In genomic region chr19:17331254-17331558, GRCh38 we compare ENCODE assay signal across 14 cellular contexts.
"Had no signal": no experiment of that assay in that cellular context is flagged by ENCODE, and none has a peak within 500 bp of the region (broad histone marks: within the 10 kb centered on the region; RNA-seq: fewer than 3 reads in every experiment).

No MANE protein-coding gene starts in this region.

- H3K27ac ChIP-seq: colonic mucosa, heart left ventricle, ovary, testis, VCaP had no signal

- H3K27ac Mint-ChIP-seq: activated CD8-positive, alpha-beta T cell treated with anti-CD3 and anti-CD28 coated beads, Interleukin-2, amount 10 ng/mL, durations not matched to agents 7 days and 5 days; memory B cell; stimulated activated naive CD8-positive, alpha-beta T cell treated with anti-CD3 and anti-CD28 coated beads, Interleukin-15, amount 100 ng/mL, for 72 hours had no signal

- ATAC-seq: activated CD8-positive, alpha-beta T cell treated with anti-CD3 and anti-CD28 coated beads, Interleukin-2, amount 10 ng/mL, durations not matched to agents 7 days and 5 days; heart left ventricle; left lobe of liver; stimulated activated naive CD8-positive, alpha-beta T cell treated with anti-CD3 and anti-CD28 coated beads, Interleukin-15, amount 100 ng/mL, for 72 hours had no signal

- H3K36me3 ChIP-seq: colonic mucosa, ovary had no signal

- DNase-seq: activated CD4-positive, alpha-beta T cell treated with anti-CD3 and anti-CD28 coated beads for 48 hours; activated CD8-positive, alpha-beta memory T cell treated with anti-CD3 and anti-CD28 coated beads, Interleukin-2, amount 50 U/mL, for 48 hours; activated naive CD4-positive, alpha-beta T cell; colonic mucosa; heart left ventricle; islet precursor cell; ovary; stimulated activated CD4-positive, alpha-beta T cell treated with anti-CD3 and anti-CD28 coated beads, Interleukin-4, amount 100 ng/mL, for 24 hours; stimulated activated naive CD8-positive, alpha-beta T cell treated with anti-CD3 and anti-CD28 coated beads, Interleukin-15, amount 100 ng/mL, for 72 hours; testis had no signal

- H3K36me3 Mint-ChIP-seq: memory B cell had no signal

- H3K27me3 ChIP-seq: ovary, testis had no signal

- H3K4me3 ChIP-seq: colonic mucosa, heart left ventricle, ovary, testis had no signal

- H3K4me3 Mint-ChIP-seq: activated CD8-positive, alpha-beta T cell treated with anti-CD3 and anti-CD28 coated beads, Interleukin-2, amount 10 ng/mL, durations not matched to agents 7 days and 5 days had no signal

- H3K9me3 ChIP-seq: colonic mucosa, heart left ventricle, ovary, testis had no signal

- H3K9me3 Mint-ChIP-seq: memory B cell; stimulated activated naive CD8-positive, alpha-beta T cell treated with anti-CD3 and anti-CD28 coated beads, Interleukin-15, amount 100 ng/mL, for 72 hours had no signal
